Comparison of ENCODE assay signal across 2 cellular contexts in genomic region chr12:120071493-120072020, GRCh38.
A peak's percentile ranks its signal among the peaks of the same experiment; 100 is the strongest.
TF ChIP-seq lines count a peak whose summit lies in the region.

No MANE protein-coding gene starts in this region.

TF ChIP-seq in HEK293, 187 proteins besides CTCF, POLR2A, EP300 and RAD21:
- TF ChIP-seq ZNF140 (tag by site-specific recombination; IDR thresholded peaks at IDR 0.05) (peak; percentile 85), ZNF248 (tag by site-specific recombination; IDR thresholded peaks at IDR 0.05) (no peak)

TF ChIP-seq in H1, 55 proteins besides CTCF, POLR2A, EP300 and RAD21:
- TF ChIP-seq YY1 (IDR thresholded peaks at IDR 0.05; ENCODE audit: low read depth, low read length) (no peak), TCF12 (IDR thresholded peaks at IDR 0.05; ENCODE audit: low read depth, low read length) (no peak), RXRA (IDR thresholded peaks at IDR 0.05; ENCODE audit: insufficient read depth, low read depth, low read length) (no peak), RBBP5 (IDR thresholded peaks at IDR 0.05; ENCODE audit: borderline replicate concordance, low read depth, low read length) (no peak), USF2 (IDR thresholded peaks at IDR 0.05; ENCODE audit: low read length) (no peak), KDM4A (IDR thresholded peaks at IDR 0.05; ENCODE audit: low read depth, low read length, severe bottlenecking) (no peak)
